29 cellular contexts compared by ENCODE assay signal in genomic region chr4:168674077-168674747, GRCh38.
DNase-seq lines count a peak whose midpoint lies in the region; ATAC-seq and TF ChIP-seq lines count a peak whose summit lies in the region.
"Had no signal": no experiment of that assay in that cellular context is flagged by ENCODE, and none has a peak within 500 bp of the region (broad histone marks: within the 10 kb centered on the region; RNA-seq: fewer than 3 reads in every experiment).

No MANE protein-coding gene starts in this region.

- no peaks in the 10 kb centered on the region for H3K4me1 ChIP-seq in H9 (ENCODE audit: insufficient read depth, low read length)
- H3K4me1 ChIP-seq in hepatocyte (ENCODE audit: insufficient read depth) = peaks cover 14% of the 10 kb centered on the region
- peaks cover 6% of the 10 kb centered on the region for H3K4me1 ChIP-seq in psoas muscle
- H3K4me1 ChIP-seq in GM23248 (ENCODE audit: insufficient read depth) = no peaks in the 10 kb centered on the region
- H3K4me1 ChIP-seq in thyroid gland = peaks cover 7 to 12% of the 10 kb centered on the region in 2 donors
- H3K4me1 ChIP-seq: esophagus squamous epithelium, prostate gland had no signal

- no peaks in the 10 kb centered on the region for H3K79me2 ChIP-seq in H9 (ENCODE audit: insufficient read depth, low read length)
- no peaks in the 10 kb centered on the region for H3K79me2 ChIP-seq in hepatocyte
- no peaks in the 10 kb centered on the region for H3K79me2 ChIP-seq in GM23248 (ENCODE audit: insufficient read depth)

- H3K27ac Mint-ChIP-seq in H9 = no peak overlapping the region
- H3K27ac Mint-ChIP-seq: CD8-positive, alpha-beta T cell; stimulated activated naive CD8-positive, alpha-beta T cell treated with anti-CD3 and anti-CD28 coated beads, Interleukin-15, Interleukin-2, amounts not matched to agents 100 ng/mL and 50 ng/mL, for 24 hours had no signal

- H3K9me3 ChIP-seq in H9 (ENCODE audit: control insufficient read depth, low read depth, low read length) (no peaks in the 10 kb centered on the region), hepatocyte (ENCODE audit: low read depth) (no peaks in the 10 kb centered on the region), psoas muscle (no peaks in the 10 kb centered on the region), GM23248 (ENCODE audit: low read depth) (no peaks in the 10 kb centered on the region), thyroid gland (no peaks in the 10 kb centered on the region)
- H3K9me3 ChIP-seq: esophagus squamous epithelium, prostate gland, transverse colon had no signal

- H3K27me3 ChIP-seq in H9 (ENCODE audit: insufficient read depth, low read length) (no peaks in the 10 kb centered on the region), hepatocyte (no peaks in the 10 kb centered on the region), psoas muscle (ENCODE audit: insufficient read depth in 3 of 3, low read length in 2 of 3) (no peaks in the 10 kb centered on the region), GM23248 (replicated peaks; ENCODE audit: insufficient read depth) (no peaks in the 10 kb centered on the region), thyroid gland (no peaks in the 10 kb centered on the region)
- H3K27me3 ChIP-seq: esophagus squamous epithelium, transverse colon had no signal

- H4K8ac ChIP-seq in H9 (replicated peaks; ENCODE audit: insufficient read length, low read depth, low read length) = no peak overlapping the region

- no peak overlapping the region for H2BK5ac ChIP-seq in H9 (ENCODE audit: insufficient read length, low read length)

- H3K14ac ChIP-seq in H9 (ENCODE audit: insufficient read depth, low read length) = no peak overlapping the region

- H3K9me2 ChIP-seq in hepatocyte (replicated peaks; ENCODE audit: insufficient read depth) (no peaks in the 10 kb centered on the region), GM23248 (ENCODE audit: insufficient read depth) (no peaks in the 10 kb centered on the region)

- in situ Hi-C loops in astrocyte of the spinal cord (cut with HindIII; ENCODE audit: low sequenced_read_pairs) = no loop called here
- in situ Hi-C loops in GM23248 (cut with MboI) = no loop called here

- no peak overlapping the region for H2AK5ac ChIP-seq in H9 (ENCODE audit: insufficient read length, low read length)

- no peaks in the 10 kb centered on the region for H3K9me3 Mint-ChIP-seq in H9
- H3K9me3 Mint-ChIP-seq: activated T-cell treated with anti-CD3 and anti-CD28 coated beads, Interleukin-2, amount 50 U/mL, for 4 hours; CD8-positive, alpha-beta T cell; neural crest cell; stimulated activated naive CD8-positive, alpha-beta T cell treated with anti-CD3 and anti-CD28 coated beads, Interleukin-15, Interleukin-2, amounts not matched to agents 100 ng/mL and 50 ng/mL, for 24 hours had no signal

- no peak overlapping the region for H3K18ac ChIP-seq in H9 (ENCODE audit: insufficient read length, low read depth, low read length)

- H3K36me3 ChIP-seq in hepatocyte (replicated peaks; ENCODE audit: insufficient read depth, low read depth) = no peaks in the 10 kb centered on the region
- H3K36me3 ChIP-seq in psoas muscle (ENCODE audit: insufficient read depth in 1 of 2, low read depth in 1 of 2) = peaks cover 6 to 12% of the 10 kb centered on the region in 2 donors
- H3K36me3 ChIP-seq in GM23248 (ENCODE audit: low read depth) = no peaks in the 10 kb centered on the region
- no peaks in the 10 kb centered on the region for H3K36me3 ChIP-seq in thyroid gland
- H3K36me3 ChIP-seq: prostate gland, transverse colon had no signal

- H2BK15ac ChIP-seq in H9 (ENCODE audit: low read depth, low read length) = no peak overlapping the region

- H3K23me2 ChIP-seq in H9 (ENCODE audit: insufficient read length, low read depth, low read length, poor library complexity, severe bottlenecking) = no peaks in the 10 kb centered on the region

- no peaks in the 10 kb centered on the region for H3K36me3 Mint-ChIP-seq in H9 (ENCODE audit: insufficient read depth in 1 of 3, low read depth in 3 of 3)
- H3K36me3 Mint-ChIP-seq: CD8-positive, alpha-beta T cell had no signal

- H3K4ac ChIP-seq in H9 (ENCODE audit: low read depth, low read length) = no peak overlapping the region

- H3K27ac ChIP-seq in H9 (ENCODE audit: insufficient read length, low read depth, low read length) (no peak overlapping the region), hepatocyte (peak overlapping the region; percentile 60), psoas muscle (peak overlapping the region; percentile 19), GM23248 (no peak overlapping the region), thyroid gland (no peak overlapping the region)
- H3K27ac ChIP-seq: prostate gland, RWPE1, transverse colon had no signal

- H3K56ac ChIP-seq in H9 (ENCODE audit: insufficient read length, low read depth, low read length) = no peak overlapping the region

- H3K79me1 ChIP-seq in H9 (ENCODE audit: insufficient read depth, low read depth, low read length, poor library complexity, severe bottlenecking) = no peaks in the 10 kb centered on the region

- no peak overlapping the region for H2BK12ac ChIP-seq in H9 (ENCODE audit: insufficient read length, low read depth, low read length)

- no peak for TF ChIP-seq POLR2A in thyroid gland (IDR thresholded peaks at IDR 0.05)

- H2BK120ac ChIP-seq in H9 (ENCODE audit: low read depth, low read length, poor library complexity, severe bottlenecking) = no peak overlapping the region

- H4K20me1 ChIP-seq in H9 (ENCODE audit: control insufficient read depth, insufficient read depth, insufficient read length) (no peaks in the 10 kb centered on the region), hepatocyte (ENCODE audit: insufficient read depth, poor library complexity, severe bottlenecking) (no peaks in the 10 kb centered on the region), GM23248 (ENCODE audit: insufficient read depth) (no peaks in the 10 kb centered on the region)

- no peak overlapping the region for H3K23ac ChIP-seq in H9 (ENCODE audit: insufficient read length, low read depth, low read length)

- no peak overlapping the region for H4K5ac ChIP-seq in H9 (ENCODE audit: insufficient read length, low read depth, low read length)

- no peaks in the 10 kb centered on the region for H3F3A ChIP-seq in GM23248 (ENCODE audit: insufficient read depth)

- no peaks in the 10 kb centered on the region for H3K4me1 Mint-ChIP-seq in H9
- H3K4me1 Mint-ChIP-seq: neural crest cell had no signal

- no peak overlapping the region for H3K9ac ChIP-seq in H9 (ENCODE audit: extremely low read depth, insufficient read length, low read length)
- no peak overlapping the region for H3K9ac ChIP-seq in GM23248

- no peak overlapping the region for H3K4me3 Mint-ChIP-seq in H9
- H3K4me3 Mint-ChIP-seq: activated T-cell treated with anti-CD3 and anti-CD28 coated beads, Interleukin-2, amount 50 U/mL, for 4 hours; CD8-positive, alpha-beta T cell; neural crest cell; stimulated activated naive CD8-positive, alpha-beta T cell treated with anti-CD3 and anti-CD28 coated beads, Interleukin-15, Interleukin-2, amounts not matched to agents 100 ng/mL and 50 ng/mL, for 24 hours had no signal

- TF ChIP-seq CTCF in H9 (conservative IDR thresholded peaks at IDR 0.05) (no peak), astrocyte of the spinal cord (IDR thresholded peaks at IDR 0.05; ENCODE audit: low read depth, low read length) (no peak), hepatocyte (IDR thresholded peaks at IDR 0.05; ENCODE audit: poor library complexity) (no peak), psoas muscle (IDR thresholded peaks at IDR 0.05) (no peak), thyroid gland (IDR thresholded peaks at IDR 0.05) (no peak)

- DNase-seq in H9 = no peak
- peak; percentile 58 for DNase-seq in astrocyte of the spinal cord (ENCODE audit: low read depth, low spot score)
- peak; percentile 36 for DNase-seq in hepatocyte (ENCODE audit: low spot score)
- no peak for DNase-seq in psoas muscle
- DNase-seq in NCI-H2107 treated with DMSO at 0.1 percent for 48 hours (lab: John Stamatoyannopoulos, UW; ENCODE audit: unreplicated experiment) = no peak
- no peak for DNase-seq in GM23248
- DNase-seq in thyroid gland = no peak
- DNase-seq: activated CD4-positive, CD25-positive, alpha-beta regulatory T cell; activated naive CD4-positive, alpha-beta T cell treated with Interleukin-2 at 50 U/mL for 16 hours; activated T-cell treated with anti-CD3 and anti-CD28 coated beads, Interleukin-2, amount 50 U/mL, for 4 hours; CD8-positive, alpha-beta T cell; DMS53; effector memory CD4-positive, alpha-beta T cell; esophagus squamous epithelium; GOT3; hippocampal formation; KG1; midbrain; NCI-H2029 treated with DMSO at 0.1 percent for 48 hours; NCI-H510A treated with DMSO at 0.1 percent for 48 hours; small intestine; stimulated activated CD4-positive, alpha-beta T cell treated with anti-CD3 and anti-CD28 coated beads, Interleukin-4, amount 100 ng/mL, for 24 hours; transverse colon had no signal

- ATAC-seq in psoas muscle (no peak), HG03432 (IDR thresholded peaks at IDR 0.05; ENCODE audit: unreplicated experiment) (no peak)
- ATAC-seq: activated T-cell treated with anti-CD3 and anti-CD28 coated beads, Interleukin-2, amount 50 U/mL, for 4 hours; CD8-positive, alpha-beta T cell; SK-N-SH treated with all-trans-retinoic acid at 6 μM for 48 hours had no signal

- no peak overlapping the region for H3T11ph ChIP-seq in H9 (ENCODE audit: low read length)

- no CpG with 5 or more reads among the region's 6 CpGs for WGBS in H9 (ENCODE audit: extremely low coverage, insufficient read length, low lambda C conversion rate)
- 45% methylated on average over 6 of the region's 6 CpGs for WGBS in hepatocyte (ENCODE audit: low lambda C conversion rate, missing lambda C conversion rate)
- WGBS in psoas muscle, 3 donors = 62 to 74% (median 67%) methylated on average over 6 of the region's 6 CpGs
- 93 to 97% methylated on average over 6 of the region's 6 CpGs for WGBS in GM23248 (ENCODE audit: low coverage in 1 of 2, low lambda C conversion rate in 2 of 2, missing lambda C conversion rate in 2 of 2), 2 experiments
- 73 to 76% methylated on average over 6 of the region's 6 CpGs for WGBS in thyroid gland, 2 donors

- H3K4me3 ChIP-seq in astrocyte of the spinal cord (ENCODE audit: low read depth, low read length) = no peak overlapping the region
- H3K4me3 ChIP-seq in hepatocyte = no peak overlapping the region
- no peak overlapping the region for H3K4me3 ChIP-seq in psoas muscle
- no peak overlapping the region for H3K4me3 ChIP-seq in GM23248
- H3K4me3 ChIP-seq in thyroid gland (replicated peaks in 1 of 3) = no peak overlapping the region
- H3K4me3 ChIP-seq: esophagus squamous epithelium, prostate gland, transverse colon had no signal

- H2BK20ac ChIP-seq in H9 (ENCODE audit: low read depth, low read length, poor library complexity, severe bottlenecking) = peak overlapping the region; percentile 49

- H3K27me3 Mint-ChIP-seq in H9 (ENCODE audit: low read depth) = no peaks in the 10 kb centered on the region

- H3K4me2 ChIP-seq in H9 (ENCODE audit: insufficient read depth, insufficient read length, low read length) = no peak overlapping the region
- peak overlapping the region; percentile 50 for H3K4me2 ChIP-seq in hepatocyte
- no peak overlapping the region for H3K4me2 ChIP-seq in GM23248 (ENCODE audit: unreplicated experiment)

- intact Hi-C loops in psoas muscle (cut with DNase I) = loop anchor here in 1 of 2 donors (10.0 kb wide), 1 partner anchor 89 kb away; no protein-coding TSS in a partner anchor
- intact Hi-C loops in thyroid gland (cut with DNase I) = no loop called here

- H2AFZ ChIP-seq in H9 (ENCODE audit: low read length) (no peak overlapping the region), hepatocyte (no peak overlapping the region), GM23248 (no peak overlapping the region)

- H4K91ac ChIP-seq in H9 (ENCODE audit: insufficient read length, low read depth, low read length) = no peak overlapping the region

Comparison
In these comparisons a context has a peak if more than half of its experiments do, and no peak if none do; other contexts are left out.
1. DNase-seq: peak in astrocyte of the spinal cord (single experiment) and hepatocyte (single experiment); none in H9 (single experiment), psoas muscle (0 of 2), NCI-H2107 treated with DMSO at 0.1 percent for 48 hours (single experiment), GM23248 (single experiment) and thyroid gland (0 of 2).
2. H3K27ac ChIP-seq: peak in hepatocyte (single experiment) and psoas muscle (single experiment); none in H9 (single experiment), GM23248 (single experiment) and thyroid gland (0 of 3).